1 cellular context compared by ENCODE assay signal in genomic region chr15:90994417-90995311, GRCh38.
A peak's percentile ranks its signal among the peaks of the same experiment; 100 is the strongest.
TF ChIP-seq lines count a peak whose summit lies in the region.

A gene with protein sequence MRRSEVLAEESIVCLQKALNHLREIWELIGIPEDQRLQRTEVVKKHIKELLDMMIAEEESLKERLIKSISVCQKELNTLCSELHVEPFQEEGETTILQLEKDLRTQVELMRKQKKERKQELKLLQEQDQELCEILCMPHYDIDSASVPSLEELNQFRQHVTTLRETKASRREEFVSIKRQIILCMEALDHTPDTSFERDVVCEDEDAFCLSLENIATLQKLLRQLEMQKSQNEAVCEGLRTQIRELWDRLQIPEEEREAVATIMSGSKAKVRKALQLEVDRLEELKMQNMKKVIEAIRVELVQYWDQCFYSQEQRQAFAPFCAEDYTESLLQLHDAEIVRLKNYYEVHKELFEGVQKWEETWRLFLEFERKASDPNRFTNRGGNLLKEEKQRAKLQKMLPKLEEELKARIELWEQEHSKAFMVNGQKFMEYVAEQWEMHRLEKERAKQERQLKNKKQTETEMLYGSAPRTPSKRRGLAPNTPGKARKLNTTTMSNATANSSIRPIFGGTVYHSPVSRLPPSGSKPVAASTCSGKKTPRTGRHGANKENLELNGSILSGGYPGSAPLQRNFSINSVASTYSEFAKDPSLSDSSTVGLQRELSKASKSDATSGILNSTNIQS (minus strand): TSS chr15:90994535. CDS start chr15:90994417, 118 bp downstream.

TF ChIP-seq in HepG2, 621 proteins besides CTCF, POLR2A, EP300 and RAD21 (continued from another document and continues in another):
- TF ChIP-seq ZBTB39 (CRISPR knock-in tag; IDR thresholded peaks at IDR 0.05) (no peak), ZNF776 (CRISPR knock-in tag; IDR thresholded peaks at IDR 0.05) (no peak), MIER3 (CRISPR knock-in tag; IDR thresholded peaks at IDR 0.05; ENCODE audit: borderline replicate concordance) (no peak), ELK4 (CRISPR knock-in tag; IDR thresholded peaks at IDR 0.05; ENCODE audit: borderline replicate concordance) (no peak), ZNF30 (CRISPR knock-in tag; IDR thresholded peaks at IDR 0.05) (no peak), TBX2 (CRISPR knock-in tag; IDR thresholded peaks at IDR 0.05; ENCODE audit: borderline replicate concordance) (peak; percentile 87), SIN3A (IDR thresholded peaks at IDR 0.05; ENCODE audit: borderline replicate concordance, low read depth, low read length) (peak; percentile 92), ZNF343 (CRISPR knock-in tag; IDR thresholded peaks at IDR 0.05) (peak; percentile 94; the same call in 1 of the 2 replicates), ZNF619 (CRISPR knock-in tag; IDR thresholded peaks at IDR 0.05) (no peak), BRF2 (CRISPR knock-in tag; IDR thresholded peaks at IDR 0.05) (peak; percentile 67; the same call in 1 of the 2 replicates), DR1 (CRISPR knock-in tag; IDR thresholded peaks at IDR 0.05) (peak; percentile 88), ZFY (CRISPR knock-in tag; IDR thresholded peaks at IDR 0.05) (peak; percentile 85), SP140L (CRISPR knock-in tag; IDR thresholded peaks at IDR 0.05; ENCODE audit: borderline replicate concordance) (no peak), FLYWCH1 (CRISPR knock-in tag; IDR thresholded peaks at IDR 0.05) (peak; percentile 63; the same call in 1 of the 2 replicates), ZNF710 (CRISPR knock-in tag; IDR thresholded peaks at IDR 0.05; ENCODE audit: borderline replicate concordance) (no peak; the same call in 1 of the 2 replicates), JUND (CRISPR knock-in tag; IDR thresholded peaks at IDR 0.05) (peak; percentile 86), ZNF691 (CRISPR knock-in tag; IDR thresholded peaks at IDR 0.05; ENCODE audit: borderline replicate concordance, low read depth) (peak; percentile 91; the same call in 1 of the 2 replicates), ZNF749 (CRISPR knock-in tag; IDR thresholded peaks at IDR 0.05; ENCODE audit: borderline replicate concordance) (0 out of 2 replicates have a peak, but pooled peaks have one; percentile 60), PAXIP1 (CRISPR knock-in tag; conservative IDR thresholded peaks at IDR 0.05) (no peak; the same call in 1 of the 2 replicates), ZNF850 (CRISPR knock-in tag; conservative IDR thresholded peaks at IDR 0.05) (no peak), ELF3 (CRISPR knock-in tag; IDR thresholded peaks at IDR 0.05) (no peak), REST (IDR thresholded peaks at IDR 0.05; ENCODE audit: borderline replicate concordance in 1 of 2, low read depth in 1 of 2, low read length in 2 of 2) (peak in 1 of 2 experiments; percentile 37; a peak in 1 of 4 replicates), HES4 (CRISPR knock-in tag; IDR thresholded peaks at IDR 0.05; ENCODE audit: borderline replicate concordance) (0 out of 2 replicates have a peak, but pooled peaks have one; percentile 29), HMGA1 (CRISPR knock-in tag; conservative IDR thresholded peaks at IDR 0.05) (no peak), FOSL1 (CRISPR knock-in tag; IDR thresholded peaks at IDR 0.05; ENCODE audit: borderline replicate concordance) (no peak), DNMT3B (CRISPR knock-in tag; conservative IDR thresholded peaks at IDR 0.05) (no peak), TBL1XR1 (IDR thresholded peaks at IDR 0.05; ENCODE audit: borderline replicate concordance, low read length, partially characterized antibody) (no peak)
- TF ChIP-seq, protein P1, sequence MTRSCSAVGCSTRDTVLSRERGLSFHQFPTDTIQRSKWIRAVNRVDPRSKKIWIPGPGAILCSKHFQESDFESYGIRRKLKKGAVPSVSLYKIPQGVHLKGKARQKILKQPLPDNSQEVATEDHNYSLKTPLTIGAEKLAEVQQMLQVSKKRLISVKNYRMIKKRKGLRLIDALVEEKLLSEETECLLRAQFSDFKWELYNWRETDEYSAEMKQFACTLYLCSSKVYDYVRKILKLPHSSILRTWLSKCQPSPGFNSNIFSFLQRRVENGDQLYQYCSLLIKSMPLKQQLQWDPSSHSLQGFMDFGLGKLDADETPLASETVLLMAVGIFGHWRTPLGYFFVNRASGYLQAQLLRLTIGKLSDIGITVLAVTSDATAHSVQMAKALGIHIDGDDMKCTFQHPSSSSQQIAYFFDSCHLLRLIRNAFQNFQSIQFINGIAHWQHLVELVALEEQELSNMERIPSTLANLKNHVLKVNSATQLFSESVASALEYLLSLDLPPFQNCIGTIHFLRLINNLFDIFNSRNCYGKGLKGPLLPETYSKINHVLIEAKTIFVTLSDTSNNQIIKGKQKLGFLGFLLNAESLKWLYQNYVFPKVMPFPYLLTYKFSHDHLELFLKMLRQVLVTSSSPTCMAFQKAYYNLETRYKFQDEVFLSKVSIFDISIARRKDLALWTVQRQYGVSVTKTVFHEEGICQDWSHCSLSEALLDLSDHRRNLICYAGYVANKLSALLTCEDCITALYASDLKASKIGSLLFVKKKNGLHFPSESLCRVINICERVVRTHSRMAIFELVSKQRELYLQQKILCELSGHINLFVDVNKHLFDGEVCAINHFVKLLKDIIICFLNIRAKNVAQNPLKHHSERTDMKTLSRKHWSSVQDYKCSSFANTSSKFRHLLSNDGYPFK (CRISPR knock-in tag; IDR thresholded peaks at IDR 0.05; ENCODE audit: borderline replicate concordance) = peak; percentile 27; the same call in 1 of the 2 replicates
- TF ChIP-seq, protein P2, sequence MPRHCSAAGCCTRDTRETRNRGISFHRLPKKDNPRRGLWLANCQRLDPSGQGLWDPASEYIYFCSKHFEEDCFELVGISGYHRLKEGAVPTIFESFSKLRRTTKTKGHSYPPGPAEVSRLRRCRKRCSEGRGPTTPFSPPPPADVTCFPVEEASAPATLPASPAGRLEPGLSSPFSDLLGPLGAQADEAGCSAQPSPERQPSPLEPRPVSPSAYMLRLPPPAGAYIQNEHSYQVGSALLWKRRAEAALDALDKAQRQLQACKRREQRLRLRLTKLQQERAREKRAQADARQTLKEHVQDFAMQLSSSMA (CRISPR knock-in tag; IDR thresholded peaks at IDR 0.05) = peak; percentile 81
- TF ChIP-seq, protein P3, sequence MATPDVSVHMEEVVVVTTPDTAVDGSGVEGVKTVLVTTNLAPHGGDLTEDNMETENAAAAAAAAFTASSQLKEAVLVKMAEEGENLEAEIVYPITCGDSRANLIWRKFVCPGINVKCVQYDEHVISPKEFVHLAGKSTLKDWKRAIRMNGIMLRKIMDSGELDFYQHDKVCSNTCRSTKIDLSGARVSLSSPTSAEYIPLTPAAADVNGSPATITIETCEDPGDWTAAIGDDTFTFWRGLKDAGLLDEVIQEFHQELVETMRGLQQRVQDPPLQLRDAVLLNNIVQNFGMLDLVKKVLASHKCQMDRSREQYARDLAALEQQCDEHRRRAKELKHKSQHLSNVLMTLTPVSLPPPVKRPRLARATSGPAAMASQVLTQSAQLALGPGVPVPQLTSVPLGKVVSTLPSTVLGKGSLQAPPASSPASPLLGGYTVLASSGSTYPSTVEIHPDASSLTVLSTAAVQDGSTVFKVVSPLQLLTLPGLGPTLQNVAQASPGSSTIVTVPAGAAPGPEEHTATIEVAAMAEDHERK (CRISPR knock-in tag; IDR thresholded peaks at IDR 0.05; ENCODE audit: low read depth) = 0 out of 2 replicates have a peak, but pooled peaks have one; percentile 58
- TF ChIP-seq, protein P4, sequence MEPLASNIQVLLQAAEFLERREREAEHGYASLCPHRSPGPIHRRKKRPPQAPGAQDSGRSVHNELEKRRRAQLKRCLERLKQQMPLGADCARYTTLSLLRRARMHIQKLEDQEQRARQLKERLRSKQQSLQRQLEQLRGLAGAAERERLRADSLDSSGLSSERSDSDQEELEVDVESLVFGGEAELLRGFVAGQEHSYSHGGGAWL (CRISPR knock-in tag; IDR thresholded peaks at IDR 0.05) = peak; percentile 81
